8 cellular contexts compared by ENCODE assay signal in the genomic region with DNA sequence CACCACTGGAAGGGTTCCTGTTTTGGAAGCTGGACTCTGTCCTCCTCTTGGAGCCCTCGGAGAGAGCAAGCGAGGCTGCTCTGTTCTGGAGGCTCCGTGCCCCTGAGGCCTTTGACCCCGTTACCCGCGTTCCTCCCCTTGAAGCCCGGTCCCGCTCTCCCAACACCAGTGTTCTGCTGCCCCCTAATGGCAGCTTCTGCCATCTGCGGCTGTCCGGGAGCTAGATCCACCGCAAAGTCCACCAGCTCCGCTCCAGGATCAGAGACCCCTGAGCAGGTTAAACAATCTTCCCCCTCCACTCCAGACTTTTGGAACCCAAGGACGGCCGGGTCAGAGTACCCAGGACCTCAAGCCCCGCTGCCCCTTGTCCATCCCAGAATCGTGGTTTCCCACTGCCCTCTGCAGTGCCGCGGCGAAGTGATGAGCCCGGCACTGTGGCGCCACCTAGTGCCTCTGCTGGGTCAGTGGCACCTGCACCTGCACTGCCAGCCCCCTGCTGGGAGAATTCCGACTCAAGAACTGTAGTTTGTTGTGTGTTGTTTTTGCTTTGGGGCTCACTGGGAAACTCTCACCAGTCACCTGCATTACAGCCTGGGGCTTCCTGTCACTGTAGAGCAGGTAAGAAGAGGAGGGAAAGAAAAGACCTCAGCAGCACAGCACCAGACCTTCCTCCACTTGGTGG.
A peak's percentile ranks its signal among the peaks of the same experiment; 100 is the strongest.
DNase-seq lines count a peak whose midpoint lies in the region; ATAC-seq and TF ChIP-seq lines count a peak whose summit lies in the region.

No MANE protein-coding gene starts in this region.

- DNase-seq in AG10803 (ENCODE audit: low read depth): peak; percentile 64
- peak; percentile 91 for DNase-seq in GM19240 (ENCODE audit: insufficient read length, low spot score)
- DNase-seq in NCI-H460 (ENCODE audit: extremely low read depth, low read depth): peak; percentile 88
- peak; percentile 92 for DNase-seq in activated CD4-positive, alpha-beta T cell treated with anti-CD3 and anti-CD28 coated beads for 36 hours
- peak; percentile 78 for DNase-seq in choroid plexus epithelial cell (ENCODE audit: low read depth)
- DNase-seq in left colon: peak; percentile 74 to 87
- peak; percentile 65 to 79 (median 74) for DNase-seq in stimulated activated CD4-positive, alpha-beta T cell treated with anti-CD3 and anti-CD28 coated beads, Interleukin-1b, Interleukin-23, amount 100 ng/mL, for 24 hours (ENCODE audit: low read depth in 4 of 4, low spot score in 1 of 4)

- no peaks in the 10 kb centered on the region for H3K9me3 Mint-ChIP-seq in activated CD4-positive, alpha-beta T cell treated with anti-CD3 and anti-CD28 coated beads for 36 hours (ENCODE audit: low read depth)

- H3K27me3 Mint-ChIP-seq in activated CD4-positive, alpha-beta T cell treated with anti-CD3 and anti-CD28 coated beads for 36 hours: no peaks in the 10 kb centered on the region

- H3K4me3 ChIP-seq in AG10803 (ENCODE audit: low read length) (peak overlapping the region; percentile 70), choroid plexus epithelial cell (ENCODE audit: low read depth, low read length) (peak overlapping the region; percentile 48)

- POLR2A ChIA-PET in activated CD4-positive, alpha-beta T cell treated with anti-CD3 and anti-CD28 coated beads for 36 hours (lab: Charles Lee): interaction anchor here (0.6 to 1.0 kb wide), 2 partner anchors 241 to 269 kb away, joined by 4 read pairs; no protein-coding TSS in a partner anchor

- TF ChIP-seq CTCF in AG10803 (conservative IDR thresholded peaks at IDR 0.05; ENCODE audit: low read length) (peak; percentile 82), choroid plexus epithelial cell (conservative IDR thresholded peaks at IDR 0.05; ENCODE audit: low read depth, low read length) (peak; percentile 78)

- intact Hi-C loops in activated CD4-positive, alpha-beta T cell treated with anti-CD3 and anti-CD28 coated beads for 36 hours (cut with DNase I, micrococcal nuclease): loop anchor here (1.0 to 5.0 kb wide), 13 partner anchors 15 to 945 kb away; a partner anchor contains a TSS
- intact Hi-C loops in left colon (cut with DNase I, micrococcal nuclease): loop anchor here in 1 of 2 donors (5.0 kb wide), 2 partner anchors 135 to 240 kb away; no protein-coding TSS in a partner anchor

- H3K36me3 Mint-ChIP-seq in activated CD4-positive, alpha-beta T cell treated with anti-CD3 and anti-CD28 coated beads for 36 hours (ENCODE audit: low read depth): no peaks in the 10 kb centered on the region

- H3K4me1 Mint-ChIP-seq in activated CD4-positive, alpha-beta T cell treated with anti-CD3 and anti-CD28 coated beads for 36 hours: peaks cover 5% of the 10 kb centered on the region

- H3K4me3 Mint-ChIP-seq in activated CD4-positive, alpha-beta T cell treated with anti-CD3 and anti-CD28 coated beads for 36 hours: peak overlapping the region; percentile 74

- CTCF ChIA-PET in activated CD4-positive, alpha-beta T cell treated with anti-CD3 and anti-CD28 coated beads for 36 hours (lab: Charles Lee): interaction anchor here (0.6 to 14.3 kb wide), 118 partner anchors 9 to 1280 kb away, joined by 3 to 206 read pairs (median 4); a partner anchor contains a TSS

- peak; percentile 88 for ATAC-seq in HG03442 (IDR thresholded peaks at IDR 0.05; ENCODE audit: unreplicated experiment)
- peak; percentile 96 for ATAC-seq in activated CD4-positive, alpha-beta T cell treated with anti-CD3 and anti-CD28 coated beads for 36 hours
- ATAC-seq in left colon: peak; percentile 86

- peak overlapping the region; percentile 86 for H3K27ac Mint-ChIP-seq in activated CD4-positive, alpha-beta T cell treated with anti-CD3 and anti-CD28 coated beads for 36 hours

Comparison
In these comparisons a context has a peak if more than half of its experiments do, and no peak if none do; other contexts are left out.
1. Peak in every context shown above with its lines: DNase-seq, ATAC-seq and H3K4me3 ChIP-seq.